ENCODE assay signal across 3 cellular contexts in the genomic region with DNA sequence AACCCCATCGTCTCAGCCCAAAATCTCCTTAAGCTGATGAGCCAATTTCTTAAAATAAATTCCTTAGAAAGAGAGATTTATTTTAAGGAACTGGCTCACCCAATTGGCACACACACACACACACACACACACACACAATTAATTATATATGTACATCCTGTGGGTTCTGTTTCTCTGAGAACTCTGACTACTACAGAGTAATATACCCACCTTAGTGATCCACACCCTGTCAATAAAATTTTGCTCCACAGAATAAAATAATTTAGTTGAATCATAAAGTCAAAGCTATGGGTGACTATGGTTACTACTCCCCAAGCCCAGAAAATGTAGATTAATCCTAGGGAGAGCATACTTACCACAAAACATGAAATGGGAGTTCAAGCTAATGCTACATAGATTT.
"Had no signal": no experiment of that assay in that cellular context is flagged by ENCODE, and none has a peak within 500 bp of the region (broad histone marks: within the 10 kb centered on the region; RNA-seq: fewer than 3 reads in every experiment).

No MANE protein-coding gene starts in this region.

- DNase-seq: GDM1, GF-D8 had no signal

- ATAC-seq: GM12878 had no signal

- H3K4me3 ChIP-seq: GM12878 had no signal
